1 cellular context compared by ENCODE assay signal in the genomic region with DNA sequence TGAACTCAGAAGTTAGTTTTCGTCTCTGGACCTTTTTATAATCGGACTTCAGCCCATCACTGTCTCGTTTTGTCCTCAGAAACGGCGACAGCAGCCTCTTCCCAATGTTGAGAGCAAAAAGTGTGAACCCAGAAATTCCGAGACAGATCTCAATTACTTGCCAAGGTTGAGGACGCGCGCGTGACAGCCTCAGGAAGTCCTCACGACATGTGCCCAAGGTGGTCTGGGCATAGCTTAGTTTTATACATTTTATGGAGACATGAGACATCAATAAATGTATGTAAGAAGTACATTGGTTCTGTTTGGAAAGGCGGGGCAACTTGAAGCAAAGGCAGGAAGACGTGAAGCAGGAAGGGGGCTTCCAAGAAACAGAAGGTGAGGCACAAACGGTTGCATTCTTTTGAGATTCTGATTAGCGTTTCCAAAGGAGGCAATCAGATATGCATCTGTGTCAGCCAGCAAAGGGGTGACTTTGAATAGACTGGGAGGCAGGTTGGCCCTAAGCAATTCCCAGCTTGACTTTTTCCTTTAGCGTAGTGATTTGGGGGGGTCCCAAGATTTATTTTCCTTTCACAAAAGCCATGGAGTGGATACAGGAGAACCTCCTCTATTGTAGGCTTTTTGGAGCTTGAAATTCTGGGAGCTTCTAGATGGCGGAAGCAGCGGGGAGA.
TF ChIP-seq lines count a peak whose summit lies in the region.

No MANE protein-coding gene starts in this region.

TF ChIP-seq in SK-N-SH, 30 proteins besides CTCF, POLR2A, EP300 and RAD21:
- peak; percentile 48; the same call in 1 of the 2 replicates for TF ChIP-seq MXI1 (IDR thresholded peaks at IDR 0.05; ENCODE audit: low read depth, low read length)
- 0 out of 2 replicates have a peak, but pooled peaks have one; percentile 1 for TF ChIP-seq NRF1 (IDR thresholded peaks at IDR 0.05; ENCODE audit: low read depth, low read length)
- no peak for TF ChIP-seq FOSL2 (IDR thresholded peaks at IDR 0.05; ENCODE audit: borderline replicate concordance, low read depth)
- no peak for TF ChIP-seq RCOR1 (IDR thresholded peaks at IDR 0.05; ENCODE audit: low read length)
- TF ChIP-seq TCF12 (IDR thresholded peaks at IDR 0.05) = no peak
- no peak for TF ChIP-seq JUND (IDR thresholded peaks at IDR 0.05)
- TF ChIP-seq, protein P1, sequence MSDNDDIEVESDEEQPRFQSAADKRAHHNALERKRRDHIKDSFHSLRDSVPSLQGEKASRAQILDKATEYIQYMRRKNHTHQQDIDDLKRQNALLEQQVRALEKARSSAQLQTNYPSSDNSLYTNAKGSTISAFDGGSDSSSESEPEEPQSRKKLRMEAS (IDR thresholded peaks at IDR 0.05; ENCODE audit: low read depth) = peak; percentile 58; the same call in 1 of the 2 replicates
- no peak; the same call in 1 of the 2 replicates for TF ChIP-seq POLR2AphosphoS5 (IDR thresholded peaks at IDR 0.05; ENCODE audit: low read depth, low read length)
- no peak for TF ChIP-seq FOXM1 (IDR thresholded peaks at IDR 0.05; ENCODE audit: low read depth)
- no peak for TF ChIP-seq FOXJ3 (CRISPR knock-in tag; IDR thresholded peaks at IDR 0.05)
- no peak for TF ChIP-seq REST (IDR thresholded peaks at IDR 0.05; ENCODE audit: low read depth, low read length)
- no peak for TF ChIP-seq IRF3 (IDR thresholded peaks at IDR 0.05; ENCODE audit: low read depth, low read length)
- TF ChIP-seq, protein P2, sequence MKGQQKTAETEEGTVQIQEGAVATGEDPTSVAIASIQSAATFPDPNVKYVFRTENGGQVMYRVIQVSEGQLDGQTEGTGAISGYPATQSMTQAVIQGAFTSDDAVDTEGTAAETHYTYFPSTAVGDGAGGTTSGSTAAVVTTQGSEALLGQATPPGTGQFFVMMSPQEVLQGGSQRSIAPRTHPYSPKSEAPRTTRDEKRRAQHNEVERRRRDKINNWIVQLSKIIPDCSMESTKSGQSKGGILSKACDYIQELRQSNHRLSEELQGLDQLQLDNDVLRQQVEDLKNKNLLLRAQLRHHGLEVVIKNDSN (IDR thresholded peaks at IDR 0.05; ENCODE audit: borderline replicate concordance, low read depth) = no peak
- TF ChIP-seq, protein P3, sequence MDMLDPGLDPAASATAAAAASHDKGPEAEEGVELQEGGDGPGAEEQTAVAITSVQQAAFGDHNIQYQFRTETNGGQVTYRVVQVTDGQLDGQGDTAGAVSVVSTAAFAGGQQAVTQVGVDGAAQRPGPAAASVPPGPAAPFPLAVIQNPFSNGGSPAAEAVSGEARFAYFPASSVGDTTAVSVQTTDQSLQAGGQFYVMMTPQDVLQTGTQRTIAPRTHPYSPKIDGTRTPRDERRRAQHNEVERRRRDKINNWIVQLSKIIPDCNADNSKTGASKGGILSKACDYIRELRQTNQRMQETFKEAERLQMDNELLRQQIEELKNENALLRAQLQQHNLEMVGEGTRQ (IDR thresholded peaks at IDR 0.05; ENCODE audit: borderline replicate concordance, low read depth, low read length) = no peak
- no peak for TF ChIP-seq PBX3 (IDR thresholded peaks at IDR 0.05)
- no peak for TF ChIP-seq SIN3A (IDR thresholded peaks at IDR 0.05; ENCODE audit: borderline replicate concordance, low read depth, low read length)
- TF ChIP-seq ZBTB33 (IDR thresholded peaks at IDR 0.05; ENCODE audit: borderline replicate concordance, low read depth) = no peak
- TF ChIP-seq CHD2 (IDR thresholded peaks at IDR 0.05; ENCODE audit: low read length, partially characterized antibody) = no peak
- no peak for TF ChIP-seq RXRA (IDR thresholded peaks at IDR 0.05; ENCODE audit: borderline replicate concordance, low read depth)
- no peak for TF ChIP-seq TEAD4 (IDR thresholded peaks at IDR 0.05; ENCODE audit: borderline replicate concordance, insufficient read depth)
- TF ChIP-seq EZH2phosphoT487 (IDR thresholded peaks at IDR 0.05; ENCODE audit: borderline replicate concordance, low read depth) = no peak
- TF ChIP-seq NFIC (IDR thresholded peaks at IDR 0.05; ENCODE audit: borderline replicate concordance) = no peak
